10 cellular contexts compared by ENCODE assay signal in genomic region chr14:49897965-49898364, GRCh38. TPM values are rescaled to one million over a fixed set of nuclear protein-coding genes. Genes with fewer than 3 reads are reported as not detected.
DNase-seq lines count a peak whose midpoint lies in the region; ATAC-seq, FAIRE-seq and TF ChIP-seq lines count a peak whose summit lies in the region.
"Had no signal": no experiment of that assay in that cellular context is flagged by ENCODE, and none has a peak within 500 bp of the region (broad histone marks: within the 10 kb centered on the region; RNA-seq: fewer than 3 reads in every experiment).

No MANE protein-coding gene starts in this region.

- peaks cover 25% of the 10 kb centered on the region for H3K4me1 Mint-ChIP-seq in T-helper 1 cell treated with Interleukin-12 subunit alpha and Interleukin-12 subunit beta and Interleukin-4 antibody, amounts not matched to agents 30 μg/mL and 1 μg/mL, for 36 hours (ENCODE audit: low read depth)

- TF ChIP-seq CTCF in smooth muscle cell (IDR thresholded peaks at IDR 0.05; ENCODE audit: borderline replicate concordance, insufficient read depth, poor library complexity, severe bottlenecking): no peak

- peaks cover 2% of the 10 kb centered on the region for H3K36me3 ChIP-seq in smooth muscle cell (ENCODE audit: low read depth)

- peaks cover 25% of the 10 kb centered on the region for H3K4me1 ChIP-seq in smooth muscle cell (ENCODE audit: low read depth)

- no peak for DNase-seq in T-helper 1 cell
- no peak for DNase-seq in epithelial cell of prostate (ENCODE audit: low read depth, low spot score)
- DNase-seq in smooth muscle cell (lab: John Stamatoyannopoulos, UW; ENCODE audit: unreplicated experiment): no peak
- DNase-seq in urothelium cell line (ENCODE audit: low spot score): no peak
- DNase-seq: anterior cingulate cortex, MM.1S had no signal

- no peak overlapping the region for H3K9ac ChIP-seq in smooth muscle cell (ENCODE audit: low read depth)

- H3K9me3 ChIP-seq in smooth muscle cell (replicated peaks; ENCODE audit: low read depth): no peaks in the 10 kb centered on the region

- no peaks in the 10 kb centered on the region for H3K27me3 ChIP-seq in smooth muscle cell (ENCODE audit: low read depth)

- ATAC-seq in HG03139 (IDR thresholded peaks at IDR 0.05; ENCODE audit: unreplicated experiment) (no peak), GM21423 (IDR thresholded peaks at IDR 0.05; ENCODE audit: unreplicated experiment) (no peak)

- peaks cover 19% of the 10 kb centered on the region for H3F3A ChIP-seq in smooth muscle cell (ENCODE audit: low read depth)

- no peaks in the 10 kb centered on the region for H3K9me3 Mint-ChIP-seq in T-helper 1 cell treated with Interleukin-12 subunit alpha and Interleukin-12 subunit beta and Interleukin-4 antibody, amounts not matched to agents 30 μg/mL and 1 μg/mL, for 36 hours

- peak overlapping the region; percentile 96 for H3K4me3 ChIP-seq in smooth muscle cell

- H3K27me3 Mint-ChIP-seq in T-helper 1 cell treated with Interleukin-12 subunit alpha and Interleukin-12 subunit beta and Interleukin-4 antibody, amounts not matched to agents 30 μg/mL and 1 μg/mL, for 36 hours (ENCODE audit: low read depth): no peaks in the 10 kb centered on the region

- WGBS in smooth muscle cell (ENCODE audit: low lambda C conversion rate): 78% methylated on average over 1 of the region's 1 CpG

- H3K79me2 ChIP-seq in smooth muscle cell (ENCODE audit: low read depth): peaks cover 55% of the 10 kb centered on the region

- no peak for FAIRE-seq in urothelium cell line (lab: Jason Lieb, UNC)

- peaks cover 47% of the 10 kb centered on the region for H3K36me3 Mint-ChIP-seq in T-helper 1 cell treated with Interleukin-12 subunit alpha and Interleukin-12 subunit beta and Interleukin-4 antibody, amounts not matched to agents 30 μg/mL and 1 μg/mL, for 36 hours (ENCODE audit: low read depth)

- H4K20me1 ChIP-seq in smooth muscle cell (ENCODE audit: low read depth): peaks cover 53% of the 10 kb centered on the region

- H3K27ac Mint-ChIP-seq in T-helper 1 cell treated with Interleukin-12 subunit alpha and Interleukin-12 subunit beta and Interleukin-4 antibody, amounts not matched to agents 30 μg/mL and 1 μg/mL, for 36 hours: peak overlapping the region; percentile 73

- H3K27ac ChIP-seq in epithelial cell of prostate (peak overlapping the region; percentile 98), smooth muscle cell (ENCODE audit: low read depth) (peak overlapping the region; percentile 98)

- H3K4me2 ChIP-seq in smooth muscle cell: peak overlapping the region; percentile 98

- H2AFZ ChIP-seq in smooth muscle cell (ENCODE audit: low read depth): no peak overlapping the region

- H3K4me3 Mint-ChIP-seq in T-helper 1 cell treated with Interleukin-12 subunit alpha and Interleukin-12 subunit beta and Interleukin-4 antibody, amounts not matched to agents 30 μg/mL and 1 μg/mL, for 36 hours: peak overlapping the region; percentile 80

TF ChIP-seq in PFSK-1, 5 proteins besides CTCF, POLR2A, EP300 and RAD21:
- TF ChIP-seq FOXP2 (optimal IDR thresholded peaks at IDR 0.05; ENCODE audit: borderline replicate concordance, extremely low read depth, extremely low read length, insufficient read depth) (no peak), SIN3A (IDR thresholded peaks at IDR 0.05; ENCODE audit: borderline replicate concordance, insufficient read depth, low read length) (no peak), POLR2AphosphoS5 (IDR thresholded peaks at IDR 0.05; ENCODE audit: low read depth, low read length) (peak; percentile 24; the same call in 1 of the 2 replicates), REST (IDR thresholded peaks at IDR 0.05; ENCODE audit: insufficient read depth in 1 of 2, low read depth in 2 of 2, low read length in 2 of 2) (no peak), TAF1 (IDR thresholded peaks at IDR 0.05; ENCODE audit: borderline replicate concordance, insufficient read depth, low read length) (no peak)
TF ChIP-seq in PFSK-1: peak in this region for 1.

RNA-seq across cellular contexts. Expression of gene ARF6, which starts 5.1 kb away (rescaled TPM):
- polyA plus RNA-seq in PFSK-1 (2012; ENCODE audit: insufficient read length, low read depth): 28.1 TPM
- total RNA-seq in smooth muscle cell: 64.8 and 68.7 TPM in 2 replicates
- 59.8 and 73.6 TPM in 2 replicates for polyA plus RNA-seq in smooth muscle cell

RNA-seq across cellular contexts. Expression of gene NEMF, which starts 45.4 kb away (rescaled TPM):
- 14.9 TPM for polyA plus RNA-seq in PFSK-1 (2012; ENCODE audit: insufficient read length, low read depth)
- total RNA-seq in smooth muscle cell: 41.2 and 80.8 TPM in 2 replicates
- polyA plus RNA-seq in smooth muscle cell: 41.2 and 63.8 TPM in 2 replicates
